Comparison of ENCODE assay signal across 10 cellular contexts in the genomic region with DNA sequence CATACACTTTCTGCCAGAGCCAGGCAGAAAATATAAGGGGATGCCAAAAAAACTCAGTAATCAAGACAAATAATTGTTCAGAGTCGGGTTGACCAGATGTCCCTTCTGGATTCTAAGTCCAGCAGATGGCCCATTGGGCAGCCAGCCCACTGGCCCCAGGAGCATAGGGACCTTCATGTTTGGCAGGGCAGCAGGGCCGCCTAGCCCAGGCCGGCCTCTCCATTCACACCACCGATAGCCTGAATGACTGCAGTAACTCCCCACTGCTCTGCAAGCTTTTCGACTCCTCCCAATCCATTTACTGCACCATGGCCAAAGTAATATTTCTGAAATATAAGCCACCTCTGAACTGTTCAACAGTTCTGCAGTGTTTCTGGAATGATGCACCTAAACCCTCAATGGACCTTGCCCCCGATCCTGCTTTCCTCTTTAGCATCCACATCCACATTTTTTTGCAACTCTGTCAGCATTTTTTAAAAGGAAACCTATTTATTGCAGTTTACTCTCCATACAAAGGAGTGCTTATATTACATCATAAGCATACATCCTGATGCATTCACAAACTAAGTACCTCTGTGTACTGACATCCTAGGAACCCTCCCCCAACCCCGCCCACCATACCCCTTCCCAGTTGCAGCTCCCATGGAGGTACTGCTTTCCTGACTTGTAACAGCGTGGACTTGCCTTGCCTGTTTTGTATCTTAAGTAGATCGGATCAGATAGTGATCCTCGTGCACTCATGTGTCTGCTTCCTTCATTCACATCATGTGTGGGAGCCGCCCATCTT. TPM values are rescaled to one million over a fixed set of nuclear protein-coding genes. Genes with fewer than 3 reads are reported as not detected.
DNase-seq lines count a peak whose midpoint lies in the region; ATAC-seq, FAIRE-seq and TF ChIP-seq lines count a peak whose summit lies in the region.
"Had no signal": no experiment of that assay in that cellular context is flagged by ENCODE, and none has a peak within 500 bp of the region (broad histone marks: within the 10 kb centered on the region; RNA-seq: fewer than 3 reads in every experiment).

No MANE protein-coding gene starts in this region.

- TF ChIP-seq CTCF in Loucy (conservative IDR thresholded peaks at IDR 0.05; ENCODE audit: low read length) = no peak

- H3K4me3 ChIP-seq in BLaER1 (no peak overlapping the region), Loucy (ENCODE audit: low read length, poor library complexity, severe bottlenecking) (no peak overlapping the region)
- H3K4me3 ChIP-seq in naive thymus-derived CD4-positive, alpha-beta T cell (ENCODE audit: low read length) = no peak overlapping the region

- H4K20me1 ChIP-seq in BLaER1 (peaks cover 72% of the 10 kb centered on the region), Loucy (ENCODE audit: insufficient read depth, low read length, poor library complexity, severe bottlenecking) (peaks cover 37% of the 10 kb centered on the region)

- no peak for FAIRE-seq in HTR-8/SVneo (lab: Jason Lieb, UNC)

- peak overlapping the region in 7 of 9 donors; percentile 36 to 91 (median 68) for H3K27ac Mint-ChIP-seq in naive thymus-derived CD4-positive, alpha-beta T cell
- no peak overlapping the region for H3K27ac Mint-ChIP-seq in activated CD4-positive, alpha-beta memory T cell treated with anti-CD3 and anti-CD28 coated beads, Interleukin-2, amount 10 ng/mL, durations not matched to agents 7 days and 5 days
- H3K27ac Mint-ChIP-seq: activated naive CD8-positive, alpha-beta T cell had no signal

- peak overlapping the region; percentile 29; the same call in 1 of the 2 replicates for H3K27ac ChIP-seq in BLaER1
- no peak overlapping the region for H3K27ac ChIP-seq in naive thymus-derived CD4-positive, alpha-beta T cell (ENCODE audit: low read depth, low read length)

- peaks cover 13% of the 10 kb centered on the region for H3F3A ChIP-seq in Loucy (ENCODE audit: low read depth)

- H3K4me1 Mint-ChIP-seq in naive thymus-derived CD4-positive, alpha-beta T cell = peaks cover 26 to 82% (median 61%) of the 10 kb centered on the region in 7 donors
- peaks cover 41% of the 10 kb centered on the region for H3K4me1 Mint-ChIP-seq in activated CD4-positive, alpha-beta memory T cell treated with anti-CD3 and anti-CD28 coated beads, Interleukin-2, amount 10 ng/mL, durations not matched to agents 7 days and 5 days

- no peak for ATAC-seq in naive thymus-derived CD4-positive, alpha-beta T cell

- H3K4me2 ChIP-seq in BLaER1 = peak overlapping the region; percentile 20; the same call in 1 of the 2 replicates
- H3K4me2 ChIP-seq in Loucy (ENCODE audit: low read depth, low read length, poor library complexity, severe bottlenecking) = peak overlapping the region; percentile 8

- H3K4me3 Mint-ChIP-seq in naive thymus-derived CD4-positive, alpha-beta T cell = peak overlapping the region in 2 of 10 donors; percentile 20 to 37
- no peak overlapping the region for H3K4me3 Mint-ChIP-seq in activated CD4-positive, alpha-beta memory T cell treated with anti-CD3 and anti-CD28 coated beads, Interleukin-2, amount 10 ng/mL, durations not matched to agents 7 days and 5 days
- H3K4me3 Mint-ChIP-seq: activated naive CD8-positive, alpha-beta T cell had no signal

- POLR2A ChIA-PET in naive thymus-derived CD4-positive, alpha-beta T cell (lab: Charles Lee) = no interaction called here
- POLR2A ChIA-PET in activated CD4-positive, alpha-beta memory T cell treated with anti-CD3 and anti-CD28 coated beads, Interleukin-2, amount 10 ng/mL, durations not matched to agents 7 days and 5 days (lab: Charles Lee) = no interaction called here

- no peak overlapping the region for H2AFZ ChIP-seq in Loucy (ENCODE audit: low read length)

- H3K9me2 ChIP-seq in Loucy (replicated peaks; ENCODE audit: low read depth, low read length) = no peaks in the 10 kb centered on the region

- no peak for TF ChIP-seq POLR2A in erythroblast (IDR thresholded peaks at IDR 0.05; ENCODE audit: low read length)

- H3K36me3 ChIP-seq in BLaER1 (peaks cover 33% of the 10 kb centered on the region), Loucy (ENCODE audit: insufficient read depth, low read length) (peaks cover 26% of the 10 kb centered on the region; the same call in 1 of the 2 replicates)
- no peaks in the 10 kb centered on the region for H3K36me3 ChIP-seq in naive thymus-derived CD4-positive, alpha-beta T cell (ENCODE audit: control insufficient read depth in 2 of 3, insufficient read depth in 3 of 3, low read length in 3 of 3)

- H3K79me2 ChIP-seq in Loucy (ENCODE audit: insufficient read depth, low read length) = peaks cover 94% of the 10 kb centered on the region

- no peaks in the 10 kb centered on the region for H3K27me3 ChIP-seq in BLaER1
- H3K27me3 ChIP-seq in Loucy (ENCODE audit: insufficient read depth, low read length, poor library complexity, severe bottlenecking) = no peaks in the 10 kb centered on the region
- H3K27me3 ChIP-seq in naive thymus-derived CD4-positive, alpha-beta T cell (ENCODE audit: control insufficient read depth in 2 of 2, insufficient read depth in 2 of 2, low read length in 2 of 2) = no peaks in the 10 kb centered on the region

- H3K36me3 Mint-ChIP-seq in naive thymus-derived CD4-positive, alpha-beta T cell = peaks cover 0 to 21% (median 0%) of the 10 kb centered on the region in 5 donors
- H3K36me3 Mint-ChIP-seq in activated CD4-positive, alpha-beta memory T cell treated with anti-CD3 and anti-CD28 coated beads, Interleukin-2, amount 10 ng/mL, durations not matched to agents 7 days and 5 days (ENCODE audit: low read depth) = peaks cover 10% of the 10 kb centered on the region

- H3K27me3 Mint-ChIP-seq in naive thymus-derived CD4-positive, alpha-beta T cell = no peaks in the 10 kb centered on the region
- no peaks in the 10 kb centered on the region for H3K27me3 Mint-ChIP-seq in activated CD4-positive, alpha-beta memory T cell treated with anti-CD3 and anti-CD28 coated beads, Interleukin-2, amount 10 ng/mL, durations not matched to agents 7 days and 5 days
- H3K27me3 Mint-ChIP-seq: activated naive CD8-positive, alpha-beta T cell had no signal

- intact Hi-C loops in naive thymus-derived CD4-positive, alpha-beta T cell (cut with micrococcal nuclease) = loop anchor here in 1 of 2 donors (10.0 kb wide), 1 partner anchor 495 kb away; a partner anchor contains a TSS

- H3K4me1 ChIP-seq in BLaER1 (peaks cover 96% of the 10 kb centered on the region), Loucy (ENCODE audit: insufficient read depth, low read length, poor library complexity, severe bottlenecking) (peaks cover 87% of the 10 kb centered on the region)
- H3K4me1 ChIP-seq in naive thymus-derived CD4-positive, alpha-beta T cell (ENCODE audit: control insufficient read depth in 2 of 2, insufficient read depth in 2 of 2, low read length in 2 of 2) = peaks cover 0 to 19% of the 10 kb centered on the region in 2 donors

- DNase-seq in erythroblast (lab: John Stamatoyannopoulos, UW) (peak; percentile 53 to 65), HTR-8/SVneo (ENCODE audit: insufficient read length, low spot score) (no peak), NCI-H82 (lab: John Stamatoyannopoulos, UW) (no peak)
- DNase-seq in naive thymus-derived CD4-positive, alpha-beta T cell = no peak
- no peak for DNase-seq in activated CD4-positive, alpha-beta memory T cell treated with anti-CD3 and anti-CD28 coated beads, Interleukin-2, amount 10 ng/mL, durations not matched to agents 7 days and 5 days
- no peak for DNase-seq in activated CD8-positive, alpha-beta memory T cell treated with anti-CD3 and anti-CD28 coated beads, Interleukin-2, amount 50 U/mL, for 48 hours
- DNase-seq: COR-L47 had no signal

- H3K9ac ChIP-seq in BLaER1 (no peak overlapping the region), Loucy (ENCODE audit: low read depth, low read length, poor library complexity, severe bottlenecking) (peak overlapping the region; percentile 23)

- CTCF ChIA-PET in naive thymus-derived CD4-positive, alpha-beta T cell (lab: Charles Lee) = no interaction called here
- CTCF ChIA-PET in activated CD4-positive, alpha-beta memory T cell treated with anti-CD3 and anti-CD28 coated beads, Interleukin-2, amount 10 ng/mL, durations not matched to agents 7 days and 5 days (lab: Charles Lee) = interaction anchor here (1.0 kb wide), 1 partner anchor 40 kb away, joined by 4 read pairs; no protein-coding TSS in a partner anchor

- H3K9me3 ChIP-seq in BLaER1 (no peaks in the 10 kb centered on the region), Loucy (ENCODE audit: insufficient read depth, low read depth, low read length) (no peaks in the 10 kb centered on the region)
- no peaks in the 10 kb centered on the region for H3K9me3 ChIP-seq in naive thymus-derived CD4-positive, alpha-beta T cell (ENCODE audit: control insufficient read depth in 2 of 3, low read length in 3 of 3)

- H3K9me3 Mint-ChIP-seq in naive thymus-derived CD4-positive, alpha-beta T cell = peaks cover 0 to 2% (median 0%) of the 10 kb centered on the region in 11 donors
- H3K9me3 Mint-ChIP-seq in activated CD4-positive, alpha-beta memory T cell treated with anti-CD3 and anti-CD28 coated beads, Interleukin-2, amount 10 ng/mL, durations not matched to agents 7 days and 5 days = no peaks in the 10 kb centered on the region

RNA-seq across cellular contexts. Expression of a gene that starts 46.3 kb away (rescaled TPM):
- total RNA-seq in naive thymus-derived CD4-positive, alpha-beta T cell = 1 to 10 TPM in 1 of 5 experiments, under 1 TPM in 4; 0.31 to 2.7 (median 0.40) TPM
- polyA plus RNA-seq in naive thymus-derived CD4-positive, alpha-beta T cell = under 1 TPM in 1 of 2 donors, not detected in 1; 0.51 TPM
- under 1 TPM; 0.18 to 0.28 TPM for total RNA-seq in activated CD4-positive, alpha-beta memory T cell treated with anti-CD3 and anti-CD28 coated beads, Interleukin-2, amount 10 ng/mL, durations not matched to agents 7 days and 5 days

Comparison
In these comparisons a context has a peak if more than half of its experiments do, and no peak if none do; other contexts are left out.
1. DNase-seq: peak in erythroblast (2 of 2); none in naive thymus-derived CD4-positive, alpha-beta T cell (0 of 9), HTR-8/SVneo (single experiment), activated CD4-positive, alpha-beta memory T cell treated with anti-CD3 and anti-CD28 coated beads, Interleukin-2, amount 10 ng/mL, durations not matched to agents 7 days and 5 days (single experiment), NCI-H82 (single experiment) and activated CD8-positive, alpha-beta memory T cell treated with anti-CD3 and anti-CD28 coated beads, Interleukin-2, amount 50 U/mL, for 48 hours (single experiment).